ENCODE assay signal across 1 cellular context in the genomic region with DNA sequence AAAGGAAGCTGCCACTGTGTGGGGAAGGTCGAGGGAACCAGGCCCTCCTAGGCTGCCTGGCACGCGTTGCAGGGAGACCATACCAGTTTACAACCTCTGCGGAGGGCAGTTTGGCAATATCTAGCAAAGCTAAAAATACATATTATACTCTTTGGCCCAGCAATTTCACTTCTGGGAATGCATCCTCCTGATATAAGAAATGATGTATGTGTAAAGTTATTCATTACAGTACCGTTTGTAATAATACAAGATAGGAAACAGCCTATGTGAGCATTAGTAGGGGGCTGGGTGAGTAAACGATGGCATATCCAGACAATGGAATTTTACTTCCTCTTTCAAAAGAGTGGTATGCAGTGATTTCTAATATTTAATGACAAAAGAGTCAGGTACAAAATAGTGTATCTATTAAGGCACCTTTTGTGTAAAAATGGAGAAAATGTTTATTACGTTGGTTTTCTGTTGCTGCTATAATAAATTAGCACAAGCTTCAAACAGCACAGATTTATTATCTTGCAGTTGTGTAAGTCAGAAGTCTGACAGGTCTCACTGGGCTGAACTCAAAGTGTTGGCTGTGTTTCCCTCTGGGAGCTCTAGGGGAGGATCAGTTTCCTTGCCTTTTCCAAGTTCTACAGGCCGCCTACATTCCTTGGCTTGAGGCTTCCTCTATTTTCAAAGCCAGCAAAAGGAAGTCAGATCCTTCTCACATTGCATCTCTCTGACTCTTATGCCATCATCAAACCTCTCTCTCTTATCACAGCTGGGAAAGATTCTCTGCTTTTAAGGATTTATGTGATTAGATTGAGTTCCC.
TF ChIP-seq lines count a peak whose summit lies in the region.

No MANE protein-coding gene starts in this region.

TF ChIP-seq in GM23338, 12 proteins besides CTCF, POLR2A, EP300 and RAD21 (continued from another document):
- TF ChIP-seq, protein P1, sequence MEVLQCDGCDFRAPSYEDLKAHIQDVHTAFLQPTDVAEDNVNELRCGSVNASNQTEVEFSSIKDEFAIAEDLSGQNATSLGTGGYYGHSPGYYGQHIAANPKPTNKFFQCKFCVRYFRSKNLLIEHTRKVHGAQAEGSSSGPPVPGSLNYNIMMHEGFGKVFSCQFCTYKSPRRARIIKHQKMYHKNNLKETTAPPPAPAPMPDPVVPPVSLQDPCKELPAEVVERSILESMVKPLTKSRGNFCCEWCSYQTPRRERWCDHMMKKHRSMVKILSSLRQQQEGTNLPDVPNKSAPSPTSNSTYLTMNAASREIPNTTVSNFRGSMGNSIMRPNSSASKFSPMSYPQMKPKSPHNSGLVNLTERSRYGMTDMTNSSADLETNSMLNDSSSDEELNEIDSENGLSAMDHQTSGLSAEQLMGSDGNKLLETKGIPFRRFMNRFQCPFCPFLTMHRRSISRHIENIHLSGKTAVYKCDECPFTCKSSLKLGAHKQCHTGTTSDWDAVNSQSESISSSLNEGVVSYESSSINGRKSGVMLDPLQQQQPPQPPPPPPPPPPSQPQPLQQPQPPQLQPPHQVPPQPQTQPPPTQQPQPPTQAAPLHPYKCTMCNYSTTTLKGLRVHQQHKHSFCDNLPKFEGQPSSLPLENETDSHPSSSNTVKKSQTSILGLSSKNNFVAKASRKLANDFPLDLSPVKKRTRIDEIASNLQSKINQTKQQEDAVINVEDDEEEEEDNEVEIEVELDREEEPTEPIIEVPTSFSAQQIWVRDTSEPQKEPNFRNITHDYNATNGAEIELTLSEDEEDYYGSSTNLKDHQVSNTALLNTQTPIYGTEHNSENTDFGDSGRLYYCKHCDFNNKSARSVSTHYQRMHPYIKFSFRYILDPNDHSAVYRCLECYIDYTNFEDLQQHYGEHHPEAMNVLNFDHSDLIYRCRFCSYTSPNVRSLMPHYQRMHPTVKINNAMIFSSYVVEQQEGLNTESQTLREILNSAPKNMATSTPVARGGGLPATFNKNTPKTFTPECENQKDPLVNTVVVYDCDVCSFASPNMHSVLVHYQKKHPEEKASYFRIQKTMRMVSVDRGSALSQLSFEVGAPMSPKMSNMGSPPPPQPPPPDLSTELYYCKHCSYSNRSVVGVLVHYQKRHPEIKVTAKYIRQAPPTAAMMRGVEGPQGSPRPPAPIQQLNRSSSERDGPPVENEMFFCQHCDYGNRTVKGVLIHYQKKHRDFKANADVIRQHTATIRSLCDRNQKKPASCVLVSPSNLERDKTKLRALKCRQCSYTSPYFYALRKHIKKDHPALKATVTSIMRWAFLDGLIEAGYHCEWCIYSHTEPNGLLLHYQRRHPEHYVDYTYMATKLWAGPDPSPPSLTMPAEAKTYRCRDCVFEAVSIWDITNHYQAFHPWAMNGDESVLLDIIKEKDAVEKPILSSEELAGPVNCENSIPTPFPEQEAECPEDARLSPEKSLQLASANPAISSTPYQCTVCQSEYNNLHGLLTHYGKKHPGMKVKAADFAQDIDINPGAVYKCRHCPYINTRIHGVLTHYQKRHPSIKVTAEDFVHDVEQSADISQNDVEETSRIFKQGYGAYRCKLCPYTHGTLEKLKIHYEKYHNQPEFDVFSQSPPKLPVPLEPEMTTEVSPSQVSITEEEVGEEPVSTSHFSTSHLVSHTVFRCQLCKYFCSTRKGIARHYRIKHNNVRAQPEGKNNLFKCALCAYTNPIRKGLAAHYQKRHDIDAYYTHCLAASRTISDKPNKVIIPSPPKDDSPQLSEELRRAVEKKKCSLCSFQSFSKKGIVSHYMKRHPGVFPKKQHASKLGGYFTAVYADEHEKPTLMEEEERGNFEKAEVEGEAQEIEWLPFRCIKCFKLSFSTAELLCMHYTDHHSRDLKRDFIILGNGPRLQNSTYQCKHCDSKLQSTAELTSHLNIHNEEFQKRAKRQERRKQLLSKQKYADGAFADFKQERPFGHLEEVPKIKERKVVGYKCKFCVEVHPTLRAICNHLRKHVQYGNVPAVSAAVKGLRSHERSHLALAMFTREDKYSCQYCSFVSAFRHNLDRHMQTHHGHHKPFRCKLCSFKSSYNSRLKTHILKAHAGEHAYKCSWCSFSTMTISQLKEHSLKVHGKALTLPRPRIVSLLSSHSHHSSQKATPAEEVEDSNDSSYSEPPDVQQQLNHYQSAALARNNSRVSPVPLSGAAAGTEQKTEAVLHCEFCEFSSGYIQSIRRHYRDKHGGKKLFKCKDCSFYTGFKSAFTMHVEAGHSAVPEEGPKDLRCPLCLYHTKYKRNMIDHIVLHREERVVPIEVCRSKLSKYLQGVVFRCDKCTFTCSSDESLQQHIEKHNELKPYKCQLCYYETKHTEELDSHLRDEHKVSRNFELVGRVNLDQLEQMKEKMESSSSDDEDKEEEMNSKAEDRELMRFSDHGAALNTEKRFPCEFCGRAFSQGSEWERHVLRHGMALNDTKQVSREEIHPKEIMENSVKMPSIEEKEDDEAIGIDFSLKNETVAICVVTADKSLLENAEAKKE (CRISPR knock-in tag; IDR thresholded peaks at IDR 0.05), result no peak
- TF ChIP-seq NANOG (IDR thresholded peaks at IDR 0.05; ENCODE audit: borderline replicate concordance), result no peak
- no peak for TF ChIP-seq STAT1 (IDR thresholded peaks at IDR 0.05; ENCODE audit: unreplicated experiment)
